In genomic region chr17:62101519-62101918, GRCh38 we compare ENCODE assay signal across 1 cellular context.
A peak's percentile ranks its signal among the peaks of the same experiment; 100 is the strongest.
TF ChIP-seq lines count a peak whose summit lies in the region.

No MANE protein-coding gene starts in this region.

TF ChIP-seq in HepG2, 621 proteins besides CTCF, POLR2A, EP300 and RAD21 (continued from another document and continues in another):
- TF ChIP-seq MAX (IDR thresholded peaks at IDR 0.05): no peak
- TF ChIP-seq TERF1 (CRISPR knock-in tag; IDR thresholded peaks at IDR 0.05): no peak
- TF ChIP-seq ZNF142 (CRISPR knock-in tag; IDR thresholded peaks at IDR 0.05): no peak
- TF ChIP-seq MEIS2 (CRISPR knock-in tag; IDR thresholded peaks at IDR 0.05): no peak
- peak; percentile 13; the same call in 1 of the 2 replicates for TF ChIP-seq SAP130 (CRISPR knock-in tag; IDR thresholded peaks at IDR 0.05; ENCODE audit: low read depth)
- no peak for TF ChIP-seq ZBTB39 (CRISPR knock-in tag; IDR thresholded peaks at IDR 0.05)
- TF ChIP-seq HIC2 (CRISPR knock-in tag; IDR thresholded peaks at IDR 0.05; ENCODE audit: low read depth): no peak
- TF ChIP-seq MAFK (conservative IDR thresholded peaks at IDR 0.05 in 1 of 2, IDR thresholded peaks at IDR 0.05 in 1 of 2; ENCODE audit: low read length in 2 of 2): no peak
- no peak for TF ChIP-seq RBM22 (optimal IDR thresholded peaks at IDR 0.05; ENCODE audit: low read length)
- TF ChIP-seq MXD4 (CRISPR knock-in tag; IDR thresholded peaks at IDR 0.05): no peak
- no peak for TF ChIP-seq ZNF180 (CRISPR knock-in tag; IDR thresholded peaks at IDR 0.05; ENCODE audit: borderline replicate concordance, low read depth)
- peak; percentile 55; the same call in 1 of the 2 replicates for TF ChIP-seq ZNF644 (CRISPR knock-in tag; IDR thresholded peaks at IDR 0.05; ENCODE audit: low read depth)
- TF ChIP-seq ATM (IDR thresholded peaks at IDR 0.05; ENCODE audit: borderline replicate concordance): no peak
- no peak for TF ChIP-seq KMT2B (CRISPR knock-in tag; IDR thresholded peaks at IDR 0.05)
- TF ChIP-seq TBP (CRISPR knock-in tag; IDR thresholded peaks at IDR 0.05): no peak
- no peak for TF ChIP-seq IRF9 (CRISPR knock-in tag; IDR thresholded peaks at IDR 0.05; ENCODE audit: borderline replicate concordance)
- no peak for TF ChIP-seq BORCS8-MEF2B (CRISPR knock-in tag; IDR thresholded peaks at IDR 0.05)
- no peak for TF ChIP-seq ZNF543 (CRISPR knock-in tag; IDR thresholded peaks at IDR 0.05)
- no peak for TF ChIP-seq ELF3 (CRISPR knock-in tag; IDR thresholded peaks at IDR 0.05)
- no peak for TF ChIP-seq DPF2 (CRISPR knock-in tag; IDR thresholded peaks at IDR 0.05; ENCODE audit: borderline replicate concordance, low read depth)
- TF ChIP-seq PLSCR1 (CRISPR knock-in tag; IDR thresholded peaks at IDR 0.05; ENCODE audit: borderline replicate concordance): no peak
- TF ChIP-seq MTA1 (CRISPR knock-in tag; IDR thresholded peaks at IDR 0.05; ENCODE audit: borderline replicate concordance): no peak
- TF ChIP-seq HDAC2 (CRISPR knock-in tag; IDR thresholded peaks at IDR 0.05): 0 out of 2 replicates have a peak, but pooled peaks have one; percentile 36
- no peak for TF ChIP-seq ZNF17 (CRISPR knock-in tag; IDR thresholded peaks at IDR 0.05)
- no peak for TF ChIP-seq NR0B2 (CRISPR knock-in tag; IDR thresholded peaks at IDR 0.05)
- no peak for TF ChIP-seq TAF15 (IDR thresholded peaks at IDR 0.05; ENCODE audit: low read depth, low read length, poor library complexity, severe bottlenecking)
- no peak for TF ChIP-seq SP1 (IDR thresholded peaks at IDR 0.05)
- no peak for TF ChIP-seq SP1 (CRISPR knock-in tag; IDR thresholded peaks at IDR 0.05)
- TF ChIP-seq ZNF790 (CRISPR knock-in tag; IDR thresholded peaks at IDR 0.05; ENCODE audit: borderline replicate concordance): no peak
- TF ChIP-seq PHF21A (CRISPR knock-in tag; IDR thresholded peaks at IDR 0.05): peak; percentile 28; the same call in 1 of the 2 replicates
- TF ChIP-seq HNRNPL (IDR thresholded peaks at IDR 0.05; ENCODE audit: low read depth, low read length): no peak
- no peak for TF ChIP-seq ZSCAN22 (CRISPR knock-in tag; IDR thresholded peaks at IDR 0.05)
- TF ChIP-seq FOXP1 (IDR thresholded peaks at IDR 0.05): no peak
- no peak for TF ChIP-seq FOXP1 (CRISPR knock-in tag; IDR thresholded peaks at IDR 0.05)
- peak; percentile 63 for TF ChIP-seq PAXIP1 (CRISPR knock-in tag; conservative IDR thresholded peaks at IDR 0.05)
- TF ChIP-seq FIP1L1 (IDR thresholded peaks at IDR 0.05; ENCODE audit: borderline replicate concordance, insufficient read depth, low read depth, low read length): no peak
- no peak for TF ChIP-seq ZNF850 (CRISPR knock-in tag; conservative IDR thresholded peaks at IDR 0.05)
- TF ChIP-seq BRF2 (CRISPR knock-in tag; IDR thresholded peaks at IDR 0.05): no peak
- no peak for TF ChIP-seq PCBP1 (IDR thresholded peaks at IDR 0.05; ENCODE audit: borderline replicate concordance, low read depth, low read length)
- TF ChIP-seq RFX3 (CRISPR knock-in tag; IDR thresholded peaks at IDR 0.05): no peak
- no peak for TF ChIP-seq ZHX1 (CRISPR knock-in tag; IDR thresholded peaks at IDR 0.05; ENCODE audit: low read depth)
